Comparison of ENCODE assay signal across 1 cellular context in the genomic region with DNA sequence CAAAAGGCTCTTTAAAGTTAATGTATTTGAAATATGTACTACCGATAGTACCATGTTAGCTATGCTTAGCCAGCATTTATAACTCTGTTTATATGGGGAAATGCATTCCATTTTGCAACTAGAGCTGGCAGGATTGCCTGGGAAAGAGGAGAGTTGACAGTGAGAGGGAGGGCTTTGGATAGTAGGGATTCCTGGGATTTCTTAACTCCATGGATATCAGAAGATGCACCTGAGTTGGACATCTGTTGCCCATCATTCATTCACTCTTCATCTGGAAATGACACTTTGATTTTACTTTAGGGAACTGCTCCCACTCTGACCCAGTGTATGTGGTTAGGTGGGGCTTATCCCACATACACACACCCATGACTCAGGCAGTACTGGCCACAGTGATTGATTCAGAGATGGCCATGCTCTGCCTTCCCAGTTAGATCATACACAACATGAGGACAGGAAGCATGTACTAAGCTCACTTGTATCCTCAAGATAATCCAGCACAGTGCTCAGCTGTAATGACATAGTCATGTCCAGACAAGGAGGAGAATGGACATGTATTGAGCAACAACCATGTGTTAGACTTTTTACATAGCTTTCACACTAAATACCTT.
TF ChIP-seq lines count a peak whose summit lies in the region.

No MANE protein-coding gene starts in this region.

TF ChIP-seq in GM23338, 12 proteins besides CTCF, POLR2A, EP300 and RAD21 (continued from another document):
- TF ChIP-seq, protein P1, sequence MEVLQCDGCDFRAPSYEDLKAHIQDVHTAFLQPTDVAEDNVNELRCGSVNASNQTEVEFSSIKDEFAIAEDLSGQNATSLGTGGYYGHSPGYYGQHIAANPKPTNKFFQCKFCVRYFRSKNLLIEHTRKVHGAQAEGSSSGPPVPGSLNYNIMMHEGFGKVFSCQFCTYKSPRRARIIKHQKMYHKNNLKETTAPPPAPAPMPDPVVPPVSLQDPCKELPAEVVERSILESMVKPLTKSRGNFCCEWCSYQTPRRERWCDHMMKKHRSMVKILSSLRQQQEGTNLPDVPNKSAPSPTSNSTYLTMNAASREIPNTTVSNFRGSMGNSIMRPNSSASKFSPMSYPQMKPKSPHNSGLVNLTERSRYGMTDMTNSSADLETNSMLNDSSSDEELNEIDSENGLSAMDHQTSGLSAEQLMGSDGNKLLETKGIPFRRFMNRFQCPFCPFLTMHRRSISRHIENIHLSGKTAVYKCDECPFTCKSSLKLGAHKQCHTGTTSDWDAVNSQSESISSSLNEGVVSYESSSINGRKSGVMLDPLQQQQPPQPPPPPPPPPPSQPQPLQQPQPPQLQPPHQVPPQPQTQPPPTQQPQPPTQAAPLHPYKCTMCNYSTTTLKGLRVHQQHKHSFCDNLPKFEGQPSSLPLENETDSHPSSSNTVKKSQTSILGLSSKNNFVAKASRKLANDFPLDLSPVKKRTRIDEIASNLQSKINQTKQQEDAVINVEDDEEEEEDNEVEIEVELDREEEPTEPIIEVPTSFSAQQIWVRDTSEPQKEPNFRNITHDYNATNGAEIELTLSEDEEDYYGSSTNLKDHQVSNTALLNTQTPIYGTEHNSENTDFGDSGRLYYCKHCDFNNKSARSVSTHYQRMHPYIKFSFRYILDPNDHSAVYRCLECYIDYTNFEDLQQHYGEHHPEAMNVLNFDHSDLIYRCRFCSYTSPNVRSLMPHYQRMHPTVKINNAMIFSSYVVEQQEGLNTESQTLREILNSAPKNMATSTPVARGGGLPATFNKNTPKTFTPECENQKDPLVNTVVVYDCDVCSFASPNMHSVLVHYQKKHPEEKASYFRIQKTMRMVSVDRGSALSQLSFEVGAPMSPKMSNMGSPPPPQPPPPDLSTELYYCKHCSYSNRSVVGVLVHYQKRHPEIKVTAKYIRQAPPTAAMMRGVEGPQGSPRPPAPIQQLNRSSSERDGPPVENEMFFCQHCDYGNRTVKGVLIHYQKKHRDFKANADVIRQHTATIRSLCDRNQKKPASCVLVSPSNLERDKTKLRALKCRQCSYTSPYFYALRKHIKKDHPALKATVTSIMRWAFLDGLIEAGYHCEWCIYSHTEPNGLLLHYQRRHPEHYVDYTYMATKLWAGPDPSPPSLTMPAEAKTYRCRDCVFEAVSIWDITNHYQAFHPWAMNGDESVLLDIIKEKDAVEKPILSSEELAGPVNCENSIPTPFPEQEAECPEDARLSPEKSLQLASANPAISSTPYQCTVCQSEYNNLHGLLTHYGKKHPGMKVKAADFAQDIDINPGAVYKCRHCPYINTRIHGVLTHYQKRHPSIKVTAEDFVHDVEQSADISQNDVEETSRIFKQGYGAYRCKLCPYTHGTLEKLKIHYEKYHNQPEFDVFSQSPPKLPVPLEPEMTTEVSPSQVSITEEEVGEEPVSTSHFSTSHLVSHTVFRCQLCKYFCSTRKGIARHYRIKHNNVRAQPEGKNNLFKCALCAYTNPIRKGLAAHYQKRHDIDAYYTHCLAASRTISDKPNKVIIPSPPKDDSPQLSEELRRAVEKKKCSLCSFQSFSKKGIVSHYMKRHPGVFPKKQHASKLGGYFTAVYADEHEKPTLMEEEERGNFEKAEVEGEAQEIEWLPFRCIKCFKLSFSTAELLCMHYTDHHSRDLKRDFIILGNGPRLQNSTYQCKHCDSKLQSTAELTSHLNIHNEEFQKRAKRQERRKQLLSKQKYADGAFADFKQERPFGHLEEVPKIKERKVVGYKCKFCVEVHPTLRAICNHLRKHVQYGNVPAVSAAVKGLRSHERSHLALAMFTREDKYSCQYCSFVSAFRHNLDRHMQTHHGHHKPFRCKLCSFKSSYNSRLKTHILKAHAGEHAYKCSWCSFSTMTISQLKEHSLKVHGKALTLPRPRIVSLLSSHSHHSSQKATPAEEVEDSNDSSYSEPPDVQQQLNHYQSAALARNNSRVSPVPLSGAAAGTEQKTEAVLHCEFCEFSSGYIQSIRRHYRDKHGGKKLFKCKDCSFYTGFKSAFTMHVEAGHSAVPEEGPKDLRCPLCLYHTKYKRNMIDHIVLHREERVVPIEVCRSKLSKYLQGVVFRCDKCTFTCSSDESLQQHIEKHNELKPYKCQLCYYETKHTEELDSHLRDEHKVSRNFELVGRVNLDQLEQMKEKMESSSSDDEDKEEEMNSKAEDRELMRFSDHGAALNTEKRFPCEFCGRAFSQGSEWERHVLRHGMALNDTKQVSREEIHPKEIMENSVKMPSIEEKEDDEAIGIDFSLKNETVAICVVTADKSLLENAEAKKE (CRISPR knock-in tag; IDR thresholded peaks at IDR 0.05): no peak
- no peak for TF ChIP-seq EZH2 (IDR thresholded peaks at IDR 0.05; ENCODE audit: low read depth, unreplicated experiment)
- no peak for TF ChIP-seq CREB1 (CRISPR knock-in tag; IDR thresholded peaks at IDR 0.05; ENCODE audit: low read depth)
- TF ChIP-seq NANOG (IDR thresholded peaks at IDR 0.05; ENCODE audit: borderline replicate concordance): no peak
- no peak for TF ChIP-seq JUNB (IDR thresholded peaks at IDR 0.05; ENCODE audit: unreplicated experiment)
- no peak for TF ChIP-seq EZH2phosphoT487 (IDR thresholded peaks at IDR 0.05; ENCODE audit: unreplicated experiment)
